In the genomic region with DNA sequence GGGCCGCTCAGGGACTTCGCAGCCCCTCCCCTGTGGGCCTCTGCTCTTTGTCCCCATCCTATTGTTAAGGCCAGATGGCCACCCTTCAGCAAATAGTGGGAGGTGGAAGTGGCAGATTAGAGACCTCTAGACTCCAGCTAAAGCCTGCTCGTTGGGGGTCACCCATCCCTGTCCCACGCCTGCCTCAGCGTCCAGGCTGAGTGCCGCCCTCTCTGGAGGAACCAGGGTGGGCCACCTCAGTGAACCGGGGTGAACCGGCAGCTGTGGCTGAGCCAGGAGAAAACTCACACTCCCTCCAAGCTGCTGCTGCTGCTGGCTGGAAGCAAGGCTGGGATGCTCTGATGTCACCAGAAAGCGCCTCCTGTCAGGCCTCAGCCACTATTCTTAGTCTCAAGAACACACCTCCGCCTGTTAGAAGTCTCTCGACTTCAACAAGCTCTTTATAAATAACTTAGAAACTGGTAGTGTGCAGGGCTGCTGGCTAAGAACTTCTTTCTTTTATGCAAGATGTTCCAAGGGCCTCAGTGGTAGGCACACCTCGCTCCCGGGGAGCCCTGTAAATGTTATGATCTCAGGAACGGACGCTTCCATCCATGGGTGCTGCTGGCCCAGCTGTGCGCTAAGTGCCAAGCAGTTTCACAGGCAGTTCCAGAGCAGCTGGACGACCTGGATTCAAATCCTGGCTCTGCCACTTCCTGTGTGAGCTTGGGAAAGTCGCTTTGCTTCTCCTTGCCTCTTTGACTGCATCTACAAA, we compare ENCODE assay signal across 14 cellular contexts. TPM values are rescaled to one million over a fixed set of nuclear protein-coding genes. Genes with fewer than 3 reads are reported as not detected.
DNase-seq lines count a peak whose midpoint lies in the region; ATAC-seq and TF ChIP-seq lines count a peak whose summit lies in the region.
"Had no signal": no experiment of that assay in that cellular context is flagged by ENCODE, and none has a peak within 500 bp of the region (broad histone marks: within the 10 kb centered on the region; RNA-seq: fewer than 3 reads in every experiment).

No MANE protein-coding gene starts in this region.

- no peak overlapping the region for H3K4me2 ChIP-seq in mammary epithelial cell (ENCODE audit: insufficient read depth, low read depth, low read length)
- H3K4me2 ChIP-seq: hepatocyte had no signal

- ATAC-seq in Right ventricle myocardium inferior (peak; percentile 17), upper lobe of right lung (no peak), HG03159 (IDR thresholded peaks at IDR 0.05; ENCODE audit: unreplicated experiment) (no peak)

- H3K9me3 Mint-ChIP-seq in activated T-cell treated with anti-CD3 and anti-CD28 coated beads, Interleukin-2, amount 50 U/mL, for 24 hours: no peaks in the 10 kb centered on the region
- H3K9me3 Mint-ChIP-seq: activated T-helper 1 cell treated with anti-CD3 and anti-CD28 coated beads, Interleukin-12 subunit alpha, Interleukin-12 subunit beta, Interleukin-2, Interleukin-4 antibody, amounts not matched to agents 30 ng/mL and 10 ng/mL and 1 ng/mL, durations not matched to agents 14 hours and 24 hours and 36 hours; memory B cell; stimulated activated memory B cell treated with anti-CD40 and anti-IgM and Interleukin-4, amounts not matched to agents 10 μg/mL and 1 μg/mL and 100 μg/mL, for 72 hours had no signal

- H3K27me3 ChIP-seq in left ventricle myocardium inferior (ENCODE audit: low read depth) (no peaks in the 10 kb centered on the region), upper lobe of right lung (no peaks in the 10 kb centered on the region), mammary epithelial cell (ENCODE audit: insufficient read depth, low read length) (no peaks in the 10 kb centered on the region)
- H3K27me3 ChIP-seq: hepatocyte had no signal

- H3K4me3 Mint-ChIP-seq in activated T-cell treated with anti-CD3 and anti-CD28 coated beads, Interleukin-2, amount 50 U/mL, for 24 hours: no peak overlapping the region
- H3K4me3 Mint-ChIP-seq: activated T-helper 1 cell treated with anti-CD3 and anti-CD28 coated beads, Interleukin-12 subunit alpha, Interleukin-12 subunit beta, Interleukin-2, Interleukin-4 antibody, amounts not matched to agents 30 ng/mL and 10 ng/mL and 1 ng/mL, durations not matched to agents 14 hours and 24 hours and 36 hours; memory B cell; stimulated activated memory B cell treated with anti-CD40 and anti-IgM and Interleukin-4, amounts not matched to agents 10 μg/mL and 1 μg/mL and 100 μg/mL, for 72 hours had no signal

- 90% methylated on average over 16 of the region's 18 CpGs for WGBS in mammary epithelial cell (ENCODE audit: low coverage, missing lambda C conversion rate)

- H4K20me1 ChIP-seq in mammary epithelial cell (ENCODE audit: insufficient read depth, low read length): no peaks in the 10 kb centered on the region

- H3K79me2 ChIP-seq in mammary epithelial cell (ENCODE audit: insufficient read depth, low read length): no peaks in the 10 kb centered on the region
- H3K79me2 ChIP-seq: hepatocyte had no signal

- H3K4me3 ChIP-seq in left ventricle myocardium inferior (no peak overlapping the region), upper lobe of right lung (no peak overlapping the region), mammary epithelial cell (replicated peaks in 1 of 3; ENCODE audit: insufficient read depth in 1 of 3, low read depth in 2 of 3, low read length in 3 of 3) (no peak overlapping the region)
- H3K4me3 ChIP-seq: hepatocyte had no signal

- H3K27ac Mint-ChIP-seq in activated T-cell treated with anti-CD3 and anti-CD28 coated beads, Interleukin-2, amount 50 U/mL, for 24 hours: no peak overlapping the region
- H3K27ac Mint-ChIP-seq: activated T-helper 1 cell treated with anti-CD3 and anti-CD28 coated beads, Interleukin-12 subunit alpha, Interleukin-12 subunit beta, Interleukin-2, Interleukin-4 antibody, amounts not matched to agents 30 ng/mL and 10 ng/mL and 1 ng/mL, durations not matched to agents 14 hours and 24 hours and 36 hours; memory B cell; stimulated activated memory B cell treated with anti-CD40 and anti-IgM and Interleukin-4, amounts not matched to agents 10 μg/mL and 1 μg/mL and 100 μg/mL, for 72 hours had no signal

- H3K27ac ChIP-seq in left ventricle myocardium inferior (replicated peaks) (peak overlapping the region; percentile 62), upper lobe of right lung (no peak overlapping the region), mammary epithelial cell (ENCODE audit: insufficient read depth, low read depth, low read length) (no peak overlapping the region)
- H3K27ac ChIP-seq: hepatocyte had no signal

- TF ChIP-seq CTCF in left ventricle myocardium inferior (IDR thresholded peaks at IDR 0.05; ENCODE audit: borderline replicate concordance) (no peak), upper lobe of right lung (IDR thresholded peaks at IDR 0.05) (no peak), mammary epithelial cell (conservative IDR thresholded peaks at IDR 0.05 in 1 of 2, IDR thresholded peaks at IDR 0.05 in 1 of 2; ENCODE audit: extremely low read depth in 1 of 2, insufficient read depth in 1 of 2, low read depth in 1 of 2, low read length in 2 of 2) (no peak)

- no peaks in the 10 kb centered on the region for H3K36me3 ChIP-seq in left ventricle myocardium inferior
- no peaks in the 10 kb centered on the region for H3K36me3 ChIP-seq in upper lobe of right lung
- no peaks in the 10 kb centered on the region for H3K36me3 ChIP-seq in mammary epithelial cell (ENCODE audit: insufficient read depth, low read length)

- no peak overlapping the region for H3K9ac ChIP-seq in mammary epithelial cell (ENCODE audit: insufficient read depth, low read length)

- CTCF ChIA-PET in mammary epithelial cell (lab: Charles Lee; ENCODE audit: low non-redundant PET): no interaction called here

- no peak overlapping the region for H2AFZ ChIP-seq in mammary epithelial cell (ENCODE audit: low read depth, low read length)
- H2AFZ ChIP-seq: hepatocyte had no signal

- no peak for DNase-seq in Right ventricle myocardium inferior (ENCODE audit: missing footprints)
- DNase-seq in cardiac septum (ENCODE audit: low spot score): no peak
- DNase-seq in SHP77 (lab: John Stamatoyannopoulos, UW): peak; percentile 73
- DNase-seq in left ventricle myocardium inferior: no peak
- DNase-seq in upper lobe of right lung: peak; percentile 54
- no peak for DNase-seq in activated T-cell treated with anti-CD3 and anti-CD28 coated beads, Interleukin-2, amount 50 U/mL, for 24 hours
- no peak for DNase-seq in mammary epithelial cell
- DNase-seq: NCI-H774 had no signal

- H3K9me3 ChIP-seq in left ventricle myocardium inferior (replicated peaks): no peaks in the 10 kb centered on the region
- H3K9me3 ChIP-seq in upper lobe of right lung: no peaks in the 10 kb centered on the region
- no peaks in the 10 kb centered on the region for H3K9me3 ChIP-seq in mammary epithelial cell (replicated peaks; ENCODE audit: insufficient read depth, low read length)

- intact Hi-C loops in Right ventricle myocardium inferior (cut with DNase I) (loop anchor here (1.0 kb wide), 1 partner anchor 94 kb away; no protein-coding TSS in a partner anchor), cardiac septum (cut with DNase I) (loop anchor here (1.0 kb wide), 1 partner anchor 94 kb away; no protein-coding TSS in a partner anchor), left ventricle myocardium inferior (cut with micrococcal nuclease) (loop anchor here (10.0 kb wide), 1 partner anchor 94 kb away; no protein-coding TSS in a partner anchor), upper lobe of right lung (cut with DNase I) (no loop called here), mammary epithelial cell (cut with micrococcal nuclease) (loop anchor here (1.0 kb wide), 2 partner anchors 94 to 416 kb away; no protein-coding TSS in a partner anchor)

- dilution Hi-C loops in mammary epithelial cell (cut with HindIII; ENCODE audit: low sequenced_read_pairs): loop anchor here (10.0 kb wide), 1 partner anchor 294 kb away; no protein-coding TSS in a partner anchor

- in situ Hi-C loops in mammary epithelial cell (cut with MboI; ENCODE audit: low sequenced_read_pairs in 2 of 2): loop anchor here in 1 of 2 donors (10.0 kb wide), 1 partner anchor 414 kb away; no protein-coding TSS in a partner anchor

- H3K4me1 Mint-ChIP-seq in activated T-cell treated with anti-CD3 and anti-CD28 coated beads, Interleukin-2, amount 50 U/mL, for 24 hours (ENCODE audit: low read depth): no peaks in the 10 kb centered on the region
- H3K4me1 Mint-ChIP-seq: memory B cell; stimulated activated memory B cell treated with anti-CD40 and anti-IgM and Interleukin-4, amounts not matched to agents 10 μg/mL and 1 μg/mL and 100 μg/mL, for 72 hours had no signal

- no peaks in the 10 kb centered on the region for H3K27me3 Mint-ChIP-seq in activated T-cell treated with anti-CD3 and anti-CD28 coated beads, Interleukin-2, amount 50 U/mL, for 24 hours
- H3K27me3 Mint-ChIP-seq: memory B cell; stimulated activated memory B cell treated with anti-CD40 and anti-IgM and Interleukin-4, amounts not matched to agents 10 μg/mL and 1 μg/mL and 100 μg/mL, for 72 hours had no signal

- peaks cover 39% of the 10 kb centered on the region for H3K4me1 ChIP-seq in left ventricle myocardium inferior
- peaks cover 17% of the 10 kb centered on the region for H3K4me1 ChIP-seq in upper lobe of right lung
- H3K4me1 ChIP-seq in mammary epithelial cell (ENCODE audit: insufficient read depth, low read length): no peaks in the 10 kb centered on the region

- H3K36me3 Mint-ChIP-seq in activated T-cell treated with anti-CD3 and anti-CD28 coated beads, Interleukin-2, amount 50 U/mL, for 24 hours (ENCODE audit: low read depth): no peaks in the 10 kb centered on the region

- no TSS peak for BruUV-seq in mammary epithelial cell (replicated peaks; lab: Mats Ljungman, UMichigan)

RNA-seq across cellular contexts. Expression of a gene that starts 19.8 kb away (rescaled TPM):
- total RNA-seq in Right ventricle myocardium inferior: 93.9 TPM
- 23.7 TPM for total RNA-seq in cardiac septum
- 92.1 TPM for total RNA-seq in left ventricle myocardium inferior
- total RNA-seq in upper lobe of right lung: 10.3 TPM
- under 1 TPM in 1 of 2 donors, not detected in 1; 0.33 TPM for total RNA-seq in mammary epithelial cell
- not detected for polyA plus RNA-seq in mammary epithelial cell
- polyA minus RNA-seq in mammary epithelial cell: not detected
- total RNA-seq: LHCN-M2 had no signal

Comparison
In these comparisons a context has a peak if more than half of its experiments do, and no peak if none do; other contexts are left out.
1. DNase-seq: peak in SHP77 (2 of 2) and upper lobe of right lung (single experiment); none in Right ventricle myocardium inferior (single experiment), cardiac septum (single experiment), left ventricle myocardium inferior (single experiment), activated T-cell treated with anti-CD3 and anti-CD28 coated beads, Interleukin-2, amount 50 U/mL, for 24 hours (single experiment) and mammary epithelial cell (single experiment).